Comparison of ENCODE assay signal across 12 cellular contexts in the genomic region with DNA sequence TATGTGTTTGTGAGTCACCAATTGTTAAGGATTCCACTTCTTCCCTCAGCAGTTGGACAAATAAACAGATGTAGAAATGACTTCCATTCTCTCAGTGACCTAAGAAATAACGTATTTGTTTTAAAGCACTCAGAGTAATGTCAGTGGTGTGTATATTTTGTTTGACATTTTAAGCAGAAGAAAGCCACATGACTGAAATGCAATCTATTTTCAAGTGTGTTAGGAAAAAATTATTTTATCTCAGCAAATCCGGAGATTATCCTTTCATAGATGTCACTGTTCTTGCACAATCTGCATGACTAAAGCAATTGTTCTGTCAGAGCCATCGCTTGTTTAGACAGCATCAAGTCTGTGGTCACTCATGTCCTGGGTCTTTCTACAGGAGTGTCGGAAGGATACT.
DNase-seq lines count a peak whose midpoint lies in the region; ATAC-seq and TF ChIP-seq lines count a peak whose summit lies in the region.
"Had no signal": no experiment of that assay in that cellular context is flagged by ENCODE, and none has a peak within 500 bp of the region (broad histone marks: within the 10 kb centered on the region; RNA-seq: fewer than 3 reads in every experiment).

No MANE protein-coding gene starts in this region.

- H3K27ac ChIP-seq in right cardiac atrium (ENCODE audit: low read length) (no peak overlapping the region), brain microvascular endothelial cell (peak overlapping the region; percentile 96)
- H3K27ac ChIP-seq: cardiac muscle cell had no signal

- intact Hi-C loops in right cardiac atrium (cut with DNase I), result no loop called here
- intact Hi-C loops in Right ventricle myocardium superior (cut with DNase I), result no loop called here

- no peaks in the 10 kb centered on the region for H3K27me3 ChIP-seq in right cardiac atrium (ENCODE audit: control insufficient read depth, insufficient read depth)
- no peaks in the 10 kb centered on the region for H3K27me3 ChIP-seq in brain microvascular endothelial cell (replicated peaks)
- H3K27me3 ChIP-seq: cardiac muscle cell had no signal

- H3K4me1 ChIP-seq in right cardiac atrium (ENCODE audit: control insufficient read depth, insufficient read depth, low read length), result peaks cover 2% of the 10 kb centered on the region

- DNase-seq in right cardiac atrium (no peak), Right ventricle myocardium superior (no peak), brain microvascular endothelial cell (peak; percentile 88), glomerular visceral epithelial cell (ENCODE audit: extremely low spot score) (peak; percentile 32), HuH-7 (ENCODE audit: low spot score) (no peak)
- DNase-seq in activated naive CD4-positive, alpha-beta T cell treated with anti-CD3 and anti-CD28 coated beads, Interleukin-2, amount 50 U/mL, for 16 hours, result no peak
- DNase-seq in central memory CD4-positive, alpha-beta T cell, result no peak
- DNase-seq: H9, NCI-H1092 treated with DMSO at 0.1 percent for 48 hours had no signal

- H3K36me3 ChIP-seq in brain microvascular endothelial cell (replicated peaks), result no peaks in the 10 kb centered on the region
- H3K36me3 ChIP-seq: cardiac muscle cell had no signal

- in situ Hi-C loops in brain microvascular endothelial cell (cut with HindIII; ENCODE audit: low pct_ligation_motif_present, low sequenced_read_pairs), result no loop called here

- no peaks in the 10 kb centered on the region for H3K9me3 ChIP-seq in right cardiac atrium (ENCODE audit: control insufficient read depth, low read length)

- ATAC-seq in right cardiac atrium, result peak; percentile 34 to 41
- ATAC-seq in Right ventricle myocardium superior (ENCODE audit: poor library complexity), result no peak
- no peak for ATAC-seq in HG02938 (IDR thresholded peaks at IDR 0.05; ENCODE audit: unreplicated experiment)
- ATAC-seq: natural killer cell treated with Interleukin-12 subunit alpha and Interleukin-12 subunit beta and Interleukin-15 and Interleukin-18, amount 100 ng/mL, for 72 hours had no signal

- 63% methylated on average over 4 of the region's 4 CpGs for WGBS in right cardiac atrium

- H3K4me3 ChIP-seq in right cardiac atrium (ENCODE audit: low read length) (no peak overlapping the region), brain microvascular endothelial cell (ENCODE audit: low read depth, low read length) (no peak overlapping the region)
- H3K4me3 ChIP-seq: cardiac muscle cell had no signal

- TF ChIP-seq CTCF in brain microvascular endothelial cell (IDR thresholded peaks at IDR 0.05; ENCODE audit: low read depth, low read length, missing control alignments), result no peak

Comparison
In these comparisons a context has a peak if more than half of its experiments do, and no peak if none do; other contexts are left out.
1. ATAC-seq: peak in right cardiac atrium (2 of 2); none in Right ventricle myocardium superior (single experiment) and HG02938 (single experiment).
2. DNase-seq: peak in brain microvascular endothelial cell (single experiment) and glomerular visceral epithelial cell (single experiment); none in right cardiac atrium (0 of 3), Right ventricle myocardium superior (single experiment), HuH-7 (single experiment), activated naive CD4-positive, alpha-beta T cell treated with anti-CD3 and anti-CD28 coated beads, Interleukin-2, amount 50 U/mL, for 16 hours (single experiment) and central memory CD4-positive, alpha-beta T cell (single experiment).